ENCODE assay signal across 14 cellular contexts in the genomic region with DNA sequence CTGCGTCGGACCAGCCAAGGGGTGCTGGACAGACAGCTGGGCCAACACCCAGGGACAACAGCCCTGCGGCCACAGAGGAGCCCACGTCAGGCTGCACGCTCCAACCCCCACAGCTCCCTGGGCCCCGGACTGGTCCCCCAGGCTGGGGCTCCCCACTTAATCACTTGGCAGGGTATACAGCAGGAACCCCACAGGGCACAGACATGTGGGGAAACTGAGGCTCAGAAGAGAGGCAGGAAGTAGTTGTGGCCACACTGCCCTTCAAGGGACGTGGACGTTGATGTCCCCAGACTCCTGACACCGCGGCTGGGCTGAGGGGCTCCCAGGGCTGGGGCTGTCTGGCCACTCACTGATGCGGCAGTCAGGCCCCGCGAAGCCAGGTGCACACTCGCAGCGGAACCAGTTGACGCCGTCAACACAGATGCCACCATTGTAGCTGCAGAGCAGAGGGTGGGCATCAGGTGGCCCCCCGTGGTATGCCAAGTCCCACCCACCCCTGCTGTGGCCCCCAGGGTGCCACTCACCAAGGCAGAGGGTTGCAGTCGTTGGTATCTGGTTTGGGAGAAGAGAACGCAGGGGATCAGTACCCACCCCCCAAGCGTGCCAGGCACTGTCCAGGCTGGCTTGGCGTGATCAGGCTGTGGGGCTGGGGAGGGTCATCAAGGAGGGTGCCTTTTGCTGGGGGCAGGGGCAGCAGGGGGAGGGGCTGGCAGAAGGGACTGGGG.
"Had no signal": no experiment of that assay in that cellular context is flagged by ENCODE, and none has a peak within 500 bp of the region (broad histone marks: within the 10 kb centered on the region; RNA-seq: fewer than 3 reads in every experiment).

No MANE protein-coding gene starts in this region.

- H3K9me3 ChIP-seq: pancreas, suprapubic skin had no signal

- H3K4me1 ChIP-seq: neural progenitor cell, pancreas, suprapubic skin had no signal

- ATAC-seq: activated naive CD4-positive, alpha-beta T cell treated with anti-CD3 and anti-CD28 coated beads, Interleukin-2, amount 50 U/mL, for 72 hours; pancreas; stimulated activated naive CD8-positive, alpha-beta T cell treated with anti-CD3 and anti-CD28 coated beads, Interleukin-15, Interleukin-2, amounts not matched to agents 100 U/mL and 50 U/mL, for 24 hours had no signal

- H3K36me3 ChIP-seq: neural progenitor cell, pancreas had no signal

- FAIRE-seq: colon, endometrium, keratinocyte, pancreas had no signal

- H3K4me3 ChIP-seq: cardiac muscle cell, hepatocyte, neural progenitor cell, pancreas, SK-N-MC, suprapubic skin had no signal

- H3K27ac ChIP-seq: cardiac muscle cell, hepatocyte, neural progenitor cell, pancreas, SK-N-MC, suprapubic skin had no signal

- H3K27me3 ChIP-seq: cardiac muscle cell, hepatocyte, neural progenitor cell, pancreas, suprapubic skin had no signal

- DNase-seq: activated CD4-positive, alpha-beta T cell treated with anti-CD3 and anti-CD28 coated beads for 1 hour; activated CD4-positive, alpha-beta T cell treated with anti-CD3 and anti-CD28 coated beads, Interleukin-2, amount 50 U/mL, for 4 hours; stimulated activated CD4-positive, alpha-beta T cell treated with anti-CD3 and anti-CD28 coated beads, Interleukin-4, amount 100 ng/mL, for 24 hours; stimulated activated naive CD8-positive, alpha-beta T cell treated with anti-CD3 and anti-CD28 coated beads, Interleukin-15, Interleukin-2, amounts not matched to agents 100 U/mL and 50 U/mL, for 24 hours had no signal
